In genomic region chr12:50132505-50133135, GRCh38 we compare ENCODE assay signal across 8 cellular contexts. TPM values are rescaled to one million over a fixed set of nuclear protein-coding genes. Genes with fewer than 3 reads are reported as not detected.
DNase-seq lines count a peak whose midpoint lies in the region; ATAC-seq and TF ChIP-seq lines count a peak whose summit lies in the region.

No MANE protein-coding gene starts in this region.

- peaks cover 0 to 95% of the 10 kb centered on the region in 2 donors for H3K36me3 ChIP-seq in left lung

- H3K9me3 ChIP-seq in left lung: no peaks in the 10 kb centered on the region

- DNase-seq in Daoy (ENCODE audit: low read depth) (peak; percentile 28), LNCaP clone FGC (ENCODE audit: low read depth) (no peak), amniotic stem cell (lab: John Stamatoyannopoulos, UW) (peak; percentile 38), left lung (no peak), NCI-H1105 (lab: John Stamatoyannopoulos, UW) (no peak)

- no peak overlapping the region for H3K27ac ChIP-seq in left lung

- ATAC-seq in left lung (peak; percentile 57), GM18502 (IDR thresholded peaks at IDR 0.05; ENCODE audit: poor library complexity, unreplicated experiment) (no peak), GM21360 (IDR thresholded peaks at IDR 0.05; ENCODE audit: unreplicated experiment) (no peak), HG03095 (IDR thresholded peaks at IDR 0.05; ENCODE audit: unreplicated experiment) (no peak)

- TF ChIP-seq CTCF in LNCaP clone FGC (IDR thresholded peaks at IDR 0.05; ENCODE audit: control insufficient read depth, extremely low read depth, insufficient read depth) (peak; percentile 37), left lung (IDR thresholded peaks at IDR 0.05) (peak; percentile 27 to 33)

- no peaks in the 10 kb centered on the region for H3K27me3 ChIP-seq in left lung

- H3K4me3 ChIP-seq in LNCaP clone FGC (ENCODE audit: low read depth, low read length): no peak overlapping the region
- H3K4me3 ChIP-seq in left lung: no peak overlapping the region

- H3K4me1 ChIP-seq in left lung: peaks cover 0 to 7% of the 10 kb centered on the region in 2 donors

- intact Hi-C loops in left lung (cut with DNase I): no loop called here

RNA-seq across cellular contexts. Expression of gene COX14, which starts 20.6 kb away (rescaled TPM):
- total RNA-seq in Daoy (2014; rRNA removed; shearing (Covaris generic)): 48.5 and 67.8 TPM in 2 replicates
- total RNA-seq in left lung: 10 to 100 TPM; 46.8 to 77.6 TPM

RNA-seq across cellular contexts. Expression of gene GPD1, which starts 28.8 kb away (rescaled TPM):
- total RNA-seq in Daoy (2014; rRNA removed; shearing (Covaris generic)): 0.29 TPM in 1 of 2 replicates, not detected in the other
- 1 to 10 TPM; 6.8 to 8.5 TPM for total RNA-seq in left lung

RNA-seq across cellular contexts. Expression of gene CERS5, which starts 34.5 kb away (rescaled TPM):
- total RNA-seq in Daoy (2014; rRNA removed; shearing (Covaris generic)): 18.2 and 36.6 TPM in 2 replicates
- 10 to 100 TPM; 38.1 to 40.1 TPM for total RNA-seq in left lung

RNA-seq across cellular contexts. Expression of gene SMARCD1, which starts 47.5 kb away (rescaled TPM):
- total RNA-seq in Daoy (2014; rRNA removed; shearing (Covaris generic)): 79.4 and 98.4 TPM in 2 replicates
- 10 to 100 TPM; 33.1 to 42.0 TPM for total RNA-seq in left lung

Comparison
In these comparisons a context has a peak if more than half of its experiments do, and no peak if none do; other contexts are left out.
1. DNase-seq: peak in Daoy (single experiment) and amniotic stem cell (single experiment); none in LNCaP clone FGC (single experiment), left lung (0 of 2) and NCI-H1105 (single experiment).